20 cellular contexts compared by ENCODE assay signal in genomic region chr17:31226373-31226772, GRCh38.
DNase-seq lines count a peak whose midpoint lies in the region; ATAC-seq and TF ChIP-seq lines count a peak whose summit lies in the region.
"Had no signal": no experiment of that assay in that cellular context is flagged by ENCODE, and none has a peak within 500 bp of the region (broad histone marks: within the 10 kb centered on the region; RNA-seq: fewer than 3 reads in every experiment).

No MANE protein-coding gene starts in this region.

- intact Hi-C loops in cardiac septum (cut with DNase I) (no loop called here), left ventricle myocardium inferior (cut with micrococcal nuclease) (no loop called here)

- H3K9me3 ChIP-seq in left ventricle myocardium inferior (replicated peaks) = no peaks in the 10 kb centered on the region
- H3K9me3 ChIP-seq: thyroid gland had no signal

- H3K4me3 Mint-ChIP-seq in T-helper 1 cell treated with Interleukin-12 subunit alpha and Interleukin-12 subunit beta and Interleukin-4 antibody, amounts not matched to agents 30 μg/mL and 1 μg/mL, for 36 hours = no peak overlapping the region
- H3K4me3 Mint-ChIP-seq: activated naive CD8-positive, alpha-beta T cell; activated T-helper 1 cell treated with anti-CD3 and anti-CD28 coated beads, Interleukin-12 subunit alpha, Interleukin-12 subunit beta, Interleukin-2, Interleukin-4 antibody, amounts not matched to agents 30 ng/mL and 10 ng/mL and 1 ng/mL, durations not matched to agents 14 hours and 24 hours and 36 hours; central memory CD8-positive, alpha-beta T cell; stimulated activated naive CD8-positive, alpha-beta T cell treated with anti-CD3 and anti-CD28 coated beads, Interleukin-15, amount 100 ng/mL, for 72 hours had no signal

- peaks cover 52% of the 10 kb centered on the region for H3K36me3 ChIP-seq in left ventricle myocardium inferior

- H3K27me3 Mint-ChIP-seq in T-helper 1 cell treated with Interleukin-12 subunit alpha and Interleukin-12 subunit beta and Interleukin-4 antibody, amounts not matched to agents 30 μg/mL and 1 μg/mL, for 36 hours (ENCODE audit: low read depth) = no peaks in the 10 kb centered on the region
- H3K27me3 Mint-ChIP-seq: activated naive CD8-positive, alpha-beta T cell; central memory CD8-positive, alpha-beta T cell; stimulated activated naive CD8-positive, alpha-beta T cell treated with anti-CD3 and anti-CD28 coated beads, Interleukin-15, amount 100 ng/mL, for 72 hours had no signal

- peaks cover 3% of the 10 kb centered on the region for H3K4me1 Mint-ChIP-seq in T-helper 1 cell treated with Interleukin-12 subunit alpha and Interleukin-12 subunit beta and Interleukin-4 antibody, amounts not matched to agents 30 μg/mL and 1 μg/mL, for 36 hours (ENCODE audit: low read depth)
- H3K4me1 Mint-ChIP-seq: central memory CD8-positive, alpha-beta T cell had no signal

- H3K27ac Mint-ChIP-seq in T-helper 1 cell treated with Interleukin-12 subunit alpha and Interleukin-12 subunit beta and Interleukin-4 antibody, amounts not matched to agents 30 μg/mL and 1 μg/mL, for 36 hours = peak overlapping the region; percentile 43
- H3K27ac Mint-ChIP-seq: activated naive CD8-positive, alpha-beta T cell; activated T-helper 1 cell treated with anti-CD3 and anti-CD28 coated beads, Interleukin-12 subunit alpha, Interleukin-12 subunit beta, Interleukin-2, Interleukin-4 antibody, amounts not matched to agents 30 ng/mL and 10 ng/mL and 1 ng/mL, durations not matched to agents 14 hours and 24 hours and 36 hours had no signal

- DNase-seq in cardiac septum (ENCODE audit: low spot score) (peak; percentile 78), left ventricle myocardium inferior (no peak), dermis microvascular lymphatic vessel endothelial cell (ENCODE audit: low read depth in 2 of 2) (peak; percentile 14 to 53), foreskin keratinocyte (no peak), activated gamma-delta T cell (lab: John Stamatoyannopoulos, UW) (no peak), NCI-H2081 treated with DMSO at 0.1 percent for 48 hours (lab: John Stamatoyannopoulos, UW) (no peak)
- DNase-seq: 8988T; activated CD4-positive, alpha-beta T cell treated with anti-CD3 and anti-CD28 coated beads for 1 hour; NCI-H774; stimulated activated CD4-positive, alpha-beta T cell treated with anti-CD3 and anti-CD28 coated beads, Interleukin-15, amount 100 ng/mL, for 24 hours; stimulated activated naive CD8-positive, alpha-beta T cell treated with anti-CD3 and anti-CD28 coated beads, Interleukin-15, amount 100 ng/mL, for 72 hours; T1000; thyroid gland had no signal

- no peaks in the 10 kb centered on the region for H3K9me3 Mint-ChIP-seq in T-helper 1 cell treated with Interleukin-12 subunit alpha and Interleukin-12 subunit beta and Interleukin-4 antibody, amounts not matched to agents 30 μg/mL and 1 μg/mL, for 36 hours
- H3K9me3 Mint-ChIP-seq: activated T-helper 1 cell treated with anti-CD3 and anti-CD28 coated beads, Interleukin-12 subunit alpha, Interleukin-12 subunit beta, Interleukin-2, Interleukin-4 antibody, amounts not matched to agents 30 ng/mL and 10 ng/mL and 1 ng/mL, durations not matched to agents 14 hours and 24 hours and 36 hours; central memory CD8-positive, alpha-beta T cell; stimulated activated naive CD8-positive, alpha-beta T cell treated with anti-CD3 and anti-CD28 coated beads, Interleukin-15, amount 100 ng/mL, for 72 hours had no signal

- H3K27me3 ChIP-seq in left ventricle myocardium inferior (ENCODE audit: low read depth) (no peaks in the 10 kb centered on the region), foreskin keratinocyte (no peaks in the 10 kb centered on the region)
- H3K27me3 ChIP-seq: thyroid gland had no signal

- TF ChIP-seq CTCF in left ventricle myocardium inferior (IDR thresholded peaks at IDR 0.05; ENCODE audit: borderline replicate concordance) (no peak), foreskin keratinocyte (conservative IDR thresholded peaks at IDR 0.05) (no peak)

- H3K27ac ChIP-seq in left ventricle myocardium inferior (replicated peaks) (no peak overlapping the region), foreskin keratinocyte (no peak overlapping the region)
- H3K27ac ChIP-seq: thyroid gland had no signal

- H3K36me3 Mint-ChIP-seq in T-helper 1 cell treated with Interleukin-12 subunit alpha and Interleukin-12 subunit beta and Interleukin-4 antibody, amounts not matched to agents 30 μg/mL and 1 μg/mL, for 36 hours (ENCODE audit: low read depth) = peaks cover 3% of the 10 kb centered on the region

- no peaks in the 10 kb centered on the region for H3K4me1 ChIP-seq in left ventricle myocardium inferior
- H3K4me1 ChIP-seq in foreskin keratinocyte = no peaks in the 10 kb centered on the region
- H3K4me1 ChIP-seq: thyroid gland had no signal

- no peak overlapping the region for H3K4me3 ChIP-seq in left ventricle myocardium inferior
- H3K4me3 ChIP-seq: thyroid gland had no signal

- no peak for ATAC-seq in HG03520 (IDR thresholded peaks at IDR 0.05; ENCODE audit: unreplicated experiment)
- no peak for ATAC-seq in foreskin keratinocyte
- ATAC-seq: Right ventricle myocardium inferior; sciatic nerve; stimulated activated naive CD8-positive, alpha-beta T cell treated with anti-CD3 and anti-CD28 coated beads, Interleukin-15, amount 100 ng/mL, for 72 hours had no signal

Comparison
In these comparisons a context has a peak if more than half of its experiments do, and no peak if none do; other contexts are left out.
1. DNase-seq: peak in cardiac septum (single experiment) and dermis microvascular lymphatic vessel endothelial cell (2 of 2); none in left ventricle myocardium inferior (single experiment), foreskin keratinocyte (0 of 2), activated gamma-delta T cell (single experiment) and NCI-H2081 treated with DMSO at 0.1 percent for 48 hours (single experiment).